In genomic region chr12:64782181-64782580, GRCh38 we compare ENCODE assay signal across 9 cellular contexts. TPM values are rescaled to one million over a fixed set of nuclear protein-coding genes. Genes with fewer than 3 reads are reported as not detected.
DNase-seq lines count a peak whose midpoint lies in the region; ATAC-seq and TF ChIP-seq lines count a peak whose summit lies in the region.
"Had no signal": no experiment of that assay in that cellular context is flagged by ENCODE, and none has a peak within 500 bp of the region (broad histone marks: within the 10 kb centered on the region; RNA-seq: fewer than 3 reads in every experiment).

No MANE protein-coding gene starts in this region.

- peaks cover 10% of the 10 kb centered on the region; the same call in 1 of the 2 replicates for H3K4me1 ChIP-seq in HUES64 (ENCODE audit: insufficient read depth, low read length)
- H3K4me1 ChIP-seq in foreskin keratinocyte, result no peaks in the 10 kb centered on the region

- peaks cover 14% of the 10 kb centered on the region for H3K4me1 Mint-ChIP-seq in activated naive CD8-positive, alpha-beta T cell treated with anti-CD3 and anti-CD28 coated beads, Interleukin-2, amount 10 ng/mL, durations not matched to agents 7 days and 5 days

- peaks cover 74% of the 10 kb centered on the region for H3K27me3 Mint-ChIP-seq in activated naive CD8-positive, alpha-beta T cell treated with anti-CD3 and anti-CD28 coated beads, Interleukin-2, amount 10 ng/mL, durations not matched to agents 7 days and 5 days

- H3K27ac Mint-ChIP-seq in activated naive CD8-positive, alpha-beta T cell treated with anti-CD3 and anti-CD28 coated beads, Interleukin-2, amount 10 ng/mL, durations not matched to agents 7 days and 5 days, result no peak overlapping the region
- H3K27ac Mint-ChIP-seq: T-helper 1 cell treated with Interleukin-12 subunit alpha and Interleukin-12 subunit beta and Interleukin-4 antibody, amounts not matched to agents 30 μg/mL and 1 μg/mL, for 36 hours had no signal

- WGBS in HUES64, result 73% methylated on average over 1 of the region's 3 CpGs
- WGBS in lower leg skin, 2 donors, result 34 to 41% methylated on average over 3 of the region's 3 CpGs

- no peaks in the 10 kb centered on the region for H3K9me3 Mint-ChIP-seq in activated naive CD8-positive, alpha-beta T cell treated with anti-CD3 and anti-CD28 coated beads, Interleukin-2, amount 10 ng/mL, durations not matched to agents 7 days and 5 days
- H3K9me3 Mint-ChIP-seq: T-helper 1 cell treated with Interleukin-12 subunit alpha and Interleukin-12 subunit beta and Interleukin-4 antibody, amounts not matched to agents 30 μg/mL and 1 μg/mL, for 36 hours had no signal

- DNase-seq in activated naive CD8-positive, alpha-beta T cell treated with anti-CD3 and anti-CD28 coated beads, Interleukin-2, amount 10 ng/mL, durations not matched to agents 7 days and 5 days, result no peak
- DNase-seq in midbrain (lab: John Stamatoyannopoulos, UW) (peak; percentile 13), lower leg skin (ENCODE audit: low spot score in 2 of 2) (no peak), foreskin keratinocyte (no peak), NCI-H510A (lab: John Stamatoyannopoulos, UW) (no peak)

- ATAC-seq in activated naive CD8-positive, alpha-beta T cell treated with anti-CD3 and anti-CD28 coated beads, Interleukin-2, amount 10 ng/mL, durations not matched to agents 7 days and 5 days (ENCODE audit: low read depth), result no peak
- ATAC-seq in foreskin keratinocyte (no peak), GM19328 (IDR thresholded peaks at IDR 0.05; ENCODE audit: unreplicated experiment) (no peak)

- peak overlapping the region; percentile 80 for H3K4me3 Mint-ChIP-seq in activated naive CD8-positive, alpha-beta T cell treated with anti-CD3 and anti-CD28 coated beads, Interleukin-2, amount 10 ng/mL, durations not matched to agents 7 days and 5 days

- no peak for TF ChIP-seq POLR2A in lower leg skin (IDR thresholded peaks at IDR 0.05)

- no peaks in the 10 kb centered on the region for H3K36me3 Mint-ChIP-seq in activated naive CD8-positive, alpha-beta T cell treated with anti-CD3 and anti-CD28 coated beads, Interleukin-2, amount 10 ng/mL, durations not matched to agents 7 days and 5 days

- intact Hi-C loops in lower leg skin (cut with DNase I; ENCODE audit: low total_unique reads), result no loop called here

- POLR2A ChIA-PET in activated naive CD8-positive, alpha-beta T cell treated with anti-CD3 and anti-CD28 coated beads, Interleukin-2, amount 10 ng/mL, durations not matched to agents 7 days and 5 days (lab: Charles Lee), result no interaction called here

- no peaks in the 10 kb centered on the region for H3K36me3 ChIP-seq in HUES64 (ENCODE audit: insufficient read depth, low read length)

- H3K9me3 ChIP-seq in HUES64 (ENCODE audit: insufficient read depth, low read depth, low read length), result no peaks in the 10 kb centered on the region

- no peak for TF ChIP-seq CTCF in C4-2B (conservative IDR thresholded peaks at IDR 0.05)
- no peak for TF ChIP-seq CTCF in lower leg skin (IDR thresholded peaks at IDR 0.05)
- no peak for TF ChIP-seq CTCF in foreskin keratinocyte (conservative IDR thresholded peaks at IDR 0.05)

- H3K27me3 ChIP-seq in HUES64 (ENCODE audit: insufficient read depth, low read length) (peaks cover 63% of the 10 kb centered on the region), foreskin keratinocyte (peaks cover 82% of the 10 kb centered on the region)

- H3K4me3 ChIP-seq in HUES64 (ENCODE audit: low read length) (peak overlapping the region; percentile 54), lower leg skin (ENCODE audit: low read depth, poor library complexity, severe bottlenecking) (no peak overlapping the region)

- H3K9ac ChIP-seq in HUES64 (ENCODE audit: low read depth, low read length), result no peak overlapping the region

- H3K27ac ChIP-seq in C4-2B (peak overlapping the region; percentile 96; the same call in 1 of the 2 replicates), HUES64 (ENCODE audit: low read depth, low read length) (no peak overlapping the region), foreskin keratinocyte (no peak overlapping the region)

RNA-seq across cellular contexts. Expression of gene GNS, which starts 23.0 kb away (rescaled TPM):
- 20.8 TPM for polyA plus RNA-seq in HUES64 (2013, experiment 1 of 2)
- polyA plus RNA-seq in HUES64 (2013, experiment 2 of 2), result 24.7 TPM
- 10 to 100 TPM; 28.6 to 32.0 TPM for total RNA-seq in activated naive CD8-positive, alpha-beta T cell treated with anti-CD3 and anti-CD28 coated beads, Interleukin-2, amount 10 ng/mL, durations not matched to agents 7 days and 5 days
- total RNA-seq in lower leg skin (10 to 100 TPM; 42.6 to 64.1 (median 50.1) TPM), foreskin keratinocyte (43.2 and 49.1 TPM in 2 replicates)
- polyA plus RNA-seq in foreskin keratinocyte, result 15.3 and 15.6 TPM in 2 replicates

RNA-seq across cellular contexts. Expression of gene TBC1D30, which starts 42.3 kb away (rescaled TPM):
- polyA plus RNA-seq in HUES64 (2013, experiment 1 of 2), result 0.80 TPM
- 1.3 TPM for polyA plus RNA-seq in HUES64 (2013, experiment 2 of 2)
- total RNA-seq in activated naive CD8-positive, alpha-beta T cell treated with anti-CD3 and anti-CD28 coated beads, Interleukin-2, amount 10 ng/mL, durations not matched to agents 7 days and 5 days, result under 1 TPM; 0.17 to 0.23 TPM
- total RNA-seq in lower leg skin (1 to 10 TPM; 1.2 to 6.1 (median 1.6) TPM), foreskin keratinocyte (0.31 and 0.39 TPM in 2 replicates)
- 0.36 and 0.42 TPM in 2 replicates for polyA plus RNA-seq in foreskin keratinocyte
